22 cellular contexts compared by ENCODE assay signal in genomic region chr2:65831528-65831927, GRCh38.
"Had no signal": no experiment of that assay in that cellular context is flagged by ENCODE, and none has a peak within 500 bp of the region (broad histone marks: within the 10 kb centered on the region; RNA-seq: fewer than 3 reads in every experiment).

No MANE protein-coding gene starts in this region.

- H3K4me3 ChIP-seq: K562, SJCRH30 had no signal

- H3K4me1 ChIP-seq: SJCRH30 had no signal

- DNase-seq: Kasumi-1, MM.1S, NCI-H1092 treated with DMSO at 0.1 percent for 48 hours, NCI-H1436, NCI-H187, NCI-H2029, NCI-H2081 treated with DMSO at 0.1 percent for 48 hours, NCI-H2171, NCI-H226, NCI-H446, NCI-H510A, NCI-H524 treated with DMSO at 0.1 percent for 48 hours, NCI-H69, NCI-H774, RPMI8226, SHP77 treated with DMSO at 0.1 percent for 48 hours, SJCRH30 had no signal

- H3K27ac ChIP-seq: KMS-11, SJCRH30 had no signal

- H3K36me3 ChIP-seq: SJCRH30 had no signal

- H3K9me3 ChIP-seq: SJCRH30 had no signal

- H3K4me2 ChIP-seq: KMS-11 had no signal

- FAIRE-seq: HepG2, K562, RCC 7860 had no signal

- H3K9ac ChIP-seq: KMS-11 had no signal

- ATAC-seq: HepG2, K562, SK-N-SH treated with all-trans-retinoic acid at 6 μM for 48 hours had no signal

- H3K27me3 ChIP-seq: SJCRH30 had no signal
